31 cellular contexts compared by ENCODE assay signal in genomic region chr14:103621860-103622259, GRCh38.
"Had no signal": no experiment of that assay in that cellular context is flagged by ENCODE, and none has a peak within 500 bp of the region (broad histone marks: within the 10 kb centered on the region; RNA-seq: fewer than 3 reads in every experiment).

No MANE protein-coding gene starts in this region.

- H3K4me1 ChIP-seq: parathyroid adenoma had no signal

- H3K27ac ChIP-seq: colonic mucosa, epithelial cell of prostate, gastrocnemius medialis, neutrophil, parathyroid adenoma, testis, tibial artery had no signal

- H3K36me3 ChIP-seq: colonic mucosa, gastrocnemius medialis, neutrophil, tibial artery had no signal

- H3K4me3 Mint-ChIP-seq: dendritic cell treated with granulocyte-macrophage colony-stimulating factor and Interleukin-4, amounts not matched to agents 40 ng/mL and 50 ng/mL, for 4 days; endodermal cell; mesothelial cell of epicardium; natural killer cell treated with Interleukin-12 subunit alpha and Interleukin-12 subunit beta and Interleukin-15 and Interleukin-18, amount 100 ng/mL, for 72 hours; neural crest cell; stimulated activated effector memory CD8-positive, alpha-beta T cell treated with anti-CD3 and anti-CD28 coated beads, Interleukin-12 subunit alpha, Interleukin-12 subunit beta, amount 100 ng/mL, for 72 hours; type B pancreatic cell had no signal

- H3K9ac ChIP-seq: parathyroid adenoma had no signal

- H3K79me2 ChIP-seq: parathyroid adenoma had no signal

- H2AFZ ChIP-seq: parathyroid adenoma had no signal

- H3K4me1 Mint-ChIP-seq: endodermal cell, mesothelial cell of epicardium had no signal

- ATAC-seq: esophagus mucosa; gastrocnemius medialis; left ventricle myocardium superior; mucosa of descending colon; natural killer cell treated with Interleukin-12 subunit alpha and Interleukin-12 subunit beta and Interleukin-15 and Interleukin-18, amount 100 ng/mL, for 72 hours; sciatic nerve; stimulated activated effector memory CD8-positive, alpha-beta T cell treated with anti-CD3 and anti-CD28 coated beads, Interleukin-12 subunit alpha, Interleukin-12 subunit beta, amount 100 ng/mL, for 72 hours; stimulated activated naive CD8-positive, alpha-beta T cell treated with anti-CD3 and anti-CD28 coated beads, Interleukin-15, Interleukin-2, amounts not matched to agents 100 U/mL and 50 U/mL, for 24 hours had no signal

- H3K9me3 Mint-ChIP-seq: dendritic cell treated with granulocyte-macrophage colony-stimulating factor and Interleukin-4, amounts not matched to agents 40 ng/mL and 50 ng/mL, for 4 days; endodermal cell; mesothelial cell of epicardium; naive B cell; natural killer cell treated with Interleukin-12 subunit alpha and Interleukin-12 subunit beta and Interleukin-15 and Interleukin-18, amount 100 ng/mL, for 72 hours; neural crest cell; stimulated activated effector memory CD8-positive, alpha-beta T cell treated with anti-CD3 and anti-CD28 coated beads, Interleukin-12 subunit alpha, Interleukin-12 subunit beta, amount 100 ng/mL, for 72 hours; type B pancreatic cell had no signal

- H3K4me2 ChIP-seq: smooth muscle cell had no signal

- H3K27me3 Mint-ChIP-seq: naive B cell; natural killer cell treated with Interleukin-12 subunit alpha and Interleukin-12 subunit beta and Interleukin-15 and Interleukin-18, amount 100 ng/mL, for 72 hours had no signal

- H3K27me3 ChIP-seq: colonic mucosa, gastrocnemius medialis, testis, tibial artery had no signal

- H3K9me3 ChIP-seq: colonic mucosa, gastrocnemius medialis, mucosa of descending colon, neutrophil, testis, tibial artery had no signal

- DNase-seq: colonic mucosa; effector CD8-positive, alpha-beta T cell; endodermal cell; foreskin fibroblast; gastrocnemius medialis; head of caudate nucleus; left ventricle myocardium superior; mesenchymal stem cell; naive B cell; stimulated activated CD4-positive, alpha-beta T cell treated with anti-CD3 and anti-CD28 coated beads, Interleukin-12 subunit alpha, Interleukin-12 subunit beta, amount 100 ng/mL, for 4 hours; stimulated activated CD4-positive, alpha-beta T cell treated with anti-CD3 and anti-CD28 coated beads, Interleukin-2, amount 100 ng/mL, for 24 hours; stimulated activated CD4-positive, alpha-beta T cell treated with anti-CD3 and anti-CD28 coated beads, Interleukin-4, amount 100 ng/mL, for 24 hours; stimulated activated naive CD8-positive, alpha-beta T cell treated with anti-CD3 and anti-CD28 coated beads, Interleukin-15, Interleukin-2, amounts not matched to agents 100 U/mL and 50 U/mL, for 24 hours; substantia nigra; testis; tibial artery had no signal

- H3K36me3 Mint-ChIP-seq: mesothelial cell of epicardium; naive B cell; natural killer cell treated with Interleukin-12 subunit alpha and Interleukin-12 subunit beta and Interleukin-15 and Interleukin-18, amount 100 ng/mL, for 72 hours; stimulated activated effector memory CD8-positive, alpha-beta T cell treated with anti-CD3 and anti-CD28 coated beads, Interleukin-12 subunit alpha, Interleukin-12 subunit beta, amount 100 ng/mL, for 72 hours; type B pancreatic cell had no signal

- H3K4me3 ChIP-seq: colonic mucosa, gastrocnemius medialis, lung, mucosa of descending colon, smooth muscle cell, testis, tibial artery had no signal

- H3K27ac Mint-ChIP-seq: dendritic cell treated with granulocyte-macrophage colony-stimulating factor and Interleukin-4, amounts not matched to agents 40 ng/mL and 50 ng/mL, for 4 days; endodermal cell; mesothelial cell of epicardium; progenitor cell of endocrine pancreas; stimulated activated effector memory CD8-positive, alpha-beta T cell treated with anti-CD3 and anti-CD28 coated beads, Interleukin-12 subunit alpha, Interleukin-12 subunit beta, amount 100 ng/mL, for 72 hours; type B pancreatic cell had no signal
